In the genomic region with DNA sequence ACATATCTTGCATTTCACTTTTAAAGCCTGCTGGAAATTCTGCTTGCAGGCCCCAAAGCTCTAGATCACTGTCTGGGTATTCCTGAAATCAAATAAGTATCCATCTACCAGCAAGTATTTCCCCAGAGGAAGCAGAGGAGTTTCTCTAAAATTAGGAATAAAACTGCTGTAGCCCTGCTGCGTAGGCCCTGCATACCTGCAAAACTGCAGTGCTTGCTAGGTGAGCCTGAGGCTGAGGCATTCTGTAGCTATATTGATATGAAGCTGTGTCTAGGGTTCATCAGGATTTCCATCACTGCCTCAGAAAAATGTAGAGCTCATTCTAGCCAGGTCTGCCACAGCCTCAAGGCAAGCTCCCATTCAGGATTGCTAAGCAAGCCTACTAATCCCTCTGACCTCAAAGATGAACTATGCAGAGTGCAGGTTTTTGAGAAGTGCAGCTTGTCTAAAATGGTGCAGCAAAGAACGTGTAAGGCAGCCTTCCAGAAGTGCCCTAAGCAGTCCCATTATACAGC, we compare ENCODE assay signal across 21 cellular contexts. TPM values are rescaled to one million over a fixed set of nuclear protein-coding genes. Genes with fewer than 3 reads are reported as not detected.
DNase-seq lines count a peak whose midpoint lies in the region; ATAC-seq and TF ChIP-seq lines count a peak whose summit lies in the region.
"Had no signal": no experiment of that assay in that cellular context is flagged by ENCODE, and none has a peak within 500 bp of the region (broad histone marks: within the 10 kb centered on the region; RNA-seq: fewer than 3 reads in every experiment).

No MANE protein-coding gene starts in this region.

- no peak overlapping the region for H3K4me3 Mint-ChIP-seq in mesothelial cell of epicardium
- H3K4me3 Mint-ChIP-seq: B cell; CD4-positive, CD25-positive, alpha-beta regulatory T cell; CD8-positive, alpha-beta T cell had no signal

- no peaks in the 10 kb centered on the region for H3K36me3 ChIP-seq in mucosa of descending colon (ENCODE audit: low read depth)
- H3K36me3 ChIP-seq: BLaER1 had no signal

- DNase-seq in NCI-H82 (lab: John Stamatoyannopoulos, UW): peak; percentile 11
- no peak for DNase-seq in NCI-H82 treated with DMSO at 0.1 percent for 48 hours (lab: John Stamatoyannopoulos, UW; ENCODE audit: unreplicated experiment)
- peak in 32 of 42 donors; percentile 3 to 83 (median 34) for DNase-seq in head of caudate nucleus
- DNase-seq in mesothelial cell of epicardium (ENCODE audit: low spot score in 2 of 2, unreplicated experiment in 2 of 2): no peak
- DNase-seq in putamen (ENCODE audit: low spot score): peak; percentile 22
- DNase-seq in COLO829 (ENCODE audit: low spot score): no peak
- no peak for DNase-seq in HT-29 (ENCODE audit: low spot score)
- no peak for DNase-seq in mucosa of descending colon
- DNase-seq: CD4-positive, CD25-positive, alpha-beta regulatory T cell; CD8-positive, alpha-beta T cell; DMS 273 treated with DMSO at 0.1 percent for 48 hours; DMS79; EL; GDM1; GM23248; H7; HCEC 1CT had no signal

- no peaks in the 10 kb centered on the region for H3K36me3 Mint-ChIP-seq in mesothelial cell of epicardium
- H3K36me3 Mint-ChIP-seq: CD4-positive, CD25-positive, alpha-beta regulatory T cell; CD8-positive, alpha-beta T cell had no signal

- no peaks in the 10 kb centered on the region for H3K27me3 Mint-ChIP-seq in mesothelial cell of epicardium (ENCODE audit: low read depth)
- H3K27me3 Mint-ChIP-seq: CD4-positive, CD25-positive, alpha-beta regulatory T cell had no signal

- H3K4me3 ChIP-seq in mucosa of descending colon: no peak overlapping the region
- H3K4me3 ChIP-seq: BLaER1, GM12878, GM23248 had no signal

- H3K4me1 ChIP-seq in mucosa of descending colon (ENCODE audit: low read depth): no peaks in the 10 kb centered on the region

- peak overlapping the region; percentile 48 for H3K27ac Mint-ChIP-seq in mesothelial cell of epicardium
- H3K27ac Mint-ChIP-seq: B cell; CD4-positive, CD25-positive, alpha-beta regulatory T cell; CD8-positive, alpha-beta T cell had no signal

- no peak for ATAC-seq in mucosa of descending colon
- ATAC-seq: CD8-positive, alpha-beta T cell; GM12878 had no signal

- H3K4me1 Mint-ChIP-seq in mesothelial cell of epicardium: peaks cover 29% of the 10 kb centered on the region
- H3K4me1 Mint-ChIP-seq: B cell; CD4-positive, CD25-positive, alpha-beta regulatory T cell had no signal

- intact Hi-C loops in head of caudate nucleus (cut with DNase I): no loop called here
- intact Hi-C loops in mucosa of descending colon (cut with DNase I, micrococcal nuclease): no loop called here

- no peaks in the 10 kb centered on the region for H3K9me3 Mint-ChIP-seq in mesothelial cell of epicardium
- H3K9me3 Mint-ChIP-seq: CD8-positive, alpha-beta T cell had no signal

- H3K9me3 ChIP-seq in mucosa of descending colon: no peaks in the 10 kb centered on the region
- H3K9me3 ChIP-seq: BLaER1 had no signal

- TF ChIP-seq CTCF in mesothelial cell of epicardium (IDR thresholded peaks at IDR 0.05; ENCODE audit: unreplicated experiment): no peak
- no peak for TF ChIP-seq CTCF in mucosa of descending colon (IDR thresholded peaks at IDR 0.05)

RNA-seq across cellular contexts. Expression of a gene that starts 28.7 kb away (rescaled TPM):
- total RNA-seq in mesothelial cell of epicardium (not detected in 3 replicates), mucosa of descending colon (not detected)
- not detected in 2 replicates for total RNA-seq in HT-29 (2014; rRNA removed; shearing (Covaris generic))
- total RNA-seq: B cell; CD4-positive, CD25-positive, alpha-beta regulatory T cell; CD8-positive, alpha-beta T cell; GM12878; GM23248; H1; H7 had no signal

RNA-seq across cellular contexts. Expression of a gene that starts 44.6 kb away (rescaled TPM):
- total RNA-seq in mesothelial cell of epicardium: 0.07 TPM in 1 of 3 replicates, not detected in the others
- total RNA-seq in HT-29 (2014; rRNA removed; shearing (Covaris generic)): 0.03 TPM in 1 of 2 replicates, not detected in the other
- total RNA-seq in mucosa of descending colon: 1 to 10 TPM in 1 of 3 donors, under 1 TPM in 2; 0.76 to 2.2 (median 0.92) TPM
- total RNA-seq: B cell; CD4-positive, CD25-positive, alpha-beta regulatory T cell; CD8-positive, alpha-beta T cell; GM12878; GM23248 had no signal

Comparison
In these comparisons a context has a peak if more than half of its experiments do, and no peak if none do; other contexts are left out.
1. DNase-seq: peak in NCI-H82 (single experiment), head of caudate nucleus (32 of 42) and putamen (single experiment); none in NCI-H82 treated with DMSO at 0.1 percent for 48 hours (single experiment), mesothelial cell of epicardium (0 of 2), COLO829 (single experiment), HT-29 (single experiment) and mucosa of descending colon (0 of 3).